Comparison of ENCODE assay signal across 9 cellular contexts in the genomic region with DNA sequence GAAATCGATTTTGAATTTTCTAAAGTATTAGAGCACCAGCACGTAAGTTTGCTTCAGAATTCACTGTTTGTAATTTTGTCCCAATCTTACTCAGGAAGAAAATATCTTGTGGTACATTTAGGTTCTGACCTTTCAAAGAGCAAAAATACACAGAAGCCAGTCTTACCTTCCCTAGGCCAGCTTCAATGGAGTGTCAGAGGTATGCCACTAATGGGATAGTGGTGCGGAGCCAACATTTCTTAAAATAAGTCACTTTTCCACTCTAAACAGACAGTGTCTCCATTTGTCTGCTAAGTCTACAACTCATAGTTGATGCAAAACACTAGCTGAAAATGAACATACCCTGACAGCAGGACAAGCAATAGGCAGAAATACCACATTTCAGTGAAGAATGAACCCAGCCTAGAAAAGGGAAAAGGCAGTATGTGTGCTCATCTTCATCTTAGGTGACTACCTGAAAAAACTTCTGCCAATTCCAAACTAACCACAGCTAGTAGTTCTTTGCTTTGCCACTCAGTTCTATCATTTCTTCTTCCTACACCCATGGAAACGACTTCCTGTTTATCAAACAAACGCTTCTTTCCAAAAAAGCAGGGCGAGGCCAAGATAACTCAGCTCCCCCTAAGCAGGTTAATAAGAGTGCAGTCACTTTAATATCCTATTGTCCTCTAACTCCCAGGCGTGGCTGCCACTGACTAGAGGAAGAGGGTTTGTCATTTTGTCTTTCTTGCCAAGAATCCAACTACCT.
DNase-seq lines count a peak whose midpoint lies in the region; ATAC-seq, FAIRE-seq and TF ChIP-seq lines count a peak whose summit lies in the region.
"Had no signal": no experiment of that assay in that cellular context is flagged by ENCODE, and none has a peak within 500 bp of the region (broad histone marks: within the 10 kb centered on the region; RNA-seq: fewer than 3 reads in every experiment).

No MANE protein-coding gene starts in this region.

- peak overlapping the region; percentile 38 for H2AFZ ChIP-seq in SU-DHL-6 (ENCODE audit: low read depth, low read length, severe bottlenecking)
- H2AFZ ChIP-seq in smooth muscle cell (ENCODE audit: low read depth) = no peak overlapping the region

- no peak for FAIRE-seq in small intestine (lab: Jason Lieb, UNC)

- no peak overlapping the region for H3K4me3 Mint-ChIP-seq in endothelial cell (ENCODE audit: unreplicated experiment)

- peak overlapping the region; percentile 88 for H3K4me2 ChIP-seq in SU-DHL-6 (ENCODE audit: low read depth, low read length, poor library complexity, severe bottlenecking)
- no peak overlapping the region for H3K4me2 ChIP-seq in smooth muscle cell

- no peaks in the 10 kb centered on the region for H3K27me3 ChIP-seq in SU-DHL-6 (ENCODE audit: low read length)
- H3K27me3 ChIP-seq in small intestine (ENCODE audit: control insufficient read depth in 2 of 2, insufficient read depth in 2 of 2, low read length in 2 of 2) = no peaks in the 10 kb centered on the region
- no peaks in the 10 kb centered on the region for H3K27me3 ChIP-seq in smooth muscle cell (ENCODE audit: low read depth)
- H3K27me3 ChIP-seq: adrenal gland had no signal

- H3K9ac ChIP-seq in SU-DHL-6 (ENCODE audit: low read length) (peak overlapping the region; percentile 54), smooth muscle cell (ENCODE audit: low read depth) (no peak overlapping the region)

- H4K20me1 ChIP-seq in SU-DHL-6 (ENCODE audit: low read depth, low read length) (no peaks in the 10 kb centered on the region), smooth muscle cell (ENCODE audit: low read depth) (peaks cover 27% of the 10 kb centered on the region)

- TF ChIP-seq CTCF in SU-DHL-6 (IDR thresholded peaks at IDR 0.05; ENCODE audit: insufficient read depth, low read length, poor library complexity, severe bottlenecking) = no peak
- TF ChIP-seq CTCF in endothelial cell (IDR thresholded peaks at IDR 0.05; ENCODE audit: unreplicated experiment) = no peak
- no peak for TF ChIP-seq CTCF in smooth muscle cell (IDR thresholded peaks at IDR 0.05; ENCODE audit: borderline replicate concordance, insufficient read depth, poor library complexity, severe bottlenecking)

- no peaks in the 10 kb centered on the region; the same call in 1 of the 2 replicates for H3K79me2 ChIP-seq in SU-DHL-6 (ENCODE audit: insufficient read depth, low read length)
- no peaks in the 10 kb centered on the region for H3K79me2 ChIP-seq in smooth muscle cell (ENCODE audit: low read depth)

- DNase-seq in endothelial cell (ENCODE audit: low spot score) (no peak), small intestine (peak; percentile 32), midbrain (lab: John Stamatoyannopoulos, UW) (no peak), smooth muscle cell (lab: John Stamatoyannopoulos, UW; ENCODE audit: unreplicated experiment) (no peak)

- peak; percentile 41 for ATAC-seq in HG02973 (IDR thresholded peaks at IDR 0.05; ENCODE audit: unreplicated experiment)
- ATAC-seq in GM18907 (IDR thresholded peaks at IDR 0.05; ENCODE audit: unreplicated experiment) = no peak
- no peak for ATAC-seq in HG03045 (IDR thresholded peaks at IDR 0.05; ENCODE audit: unreplicated experiment)

- H3K36me3 Mint-ChIP-seq in endothelial cell (ENCODE audit: low read depth, unreplicated experiment) = no peaks in the 10 kb centered on the region

- 44 to 53% (median 50%) methylated on average over 7 of the region's 7 CpGs for WGBS in small intestine, 3 donors
- WGBS in smooth muscle cell (ENCODE audit: low lambda C conversion rate) = 89% methylated on average over 7 of the region's 7 CpGs

- H3K9me3 Mint-ChIP-seq in endothelial cell (ENCODE audit: unreplicated experiment) = no peaks in the 10 kb centered on the region

- H3F3A ChIP-seq in SU-DHL-6 (ENCODE audit: insufficient read depth) (peaks cover 71% of the 10 kb centered on the region), smooth muscle cell (ENCODE audit: low read depth) (no peaks in the 10 kb centered on the region)

- H3K9me2 ChIP-seq in SU-DHL-6 (replicated peaks; ENCODE audit: insufficient read depth, low read length) = no peaks in the 10 kb centered on the region

- H3K27ac Mint-ChIP-seq in endothelial cell (ENCODE audit: unreplicated experiment) = peak overlapping the region; percentile 77

- peak overlapping the region; percentile 39 for H3K4me3 ChIP-seq in SU-DHL-6 (ENCODE audit: insufficient read depth, low read length, poor library complexity, severe bottlenecking)
- H3K4me3 ChIP-seq in small intestine (ENCODE audit: low read depth in 1 of 2, low read length in 2 of 2) = no peak overlapping the region
- H3K4me3 ChIP-seq in smooth muscle cell = no peak overlapping the region
- H3K4me3 ChIP-seq: adrenal gland had no signal

- peak overlapping the region; percentile 99 for H3K27ac ChIP-seq in SU-DHL-6 (ENCODE audit: low read depth, low read length)
- peak overlapping the region; percentile 29 to 82 for H3K27ac ChIP-seq in small intestine (ENCODE audit: low read depth in 1 of 2, low read length in 1 of 2)
- no peak overlapping the region for H3K27ac ChIP-seq in smooth muscle cell (ENCODE audit: low read depth)

- no peaks in the 10 kb centered on the region for H3K36me3 ChIP-seq in SU-DHL-6 (ENCODE audit: low read length)
- H3K36me3 ChIP-seq in small intestine (ENCODE audit: control insufficient read depth in 2 of 2, insufficient read depth in 2 of 2, low read length in 2 of 2) = peaks cover 0 to 2% of the 10 kb centered on the region in 2 donors
- no peaks in the 10 kb centered on the region for H3K36me3 ChIP-seq in smooth muscle cell (ENCODE audit: low read depth)

- H3K4me1 ChIP-seq in small intestine (ENCODE audit: control insufficient read depth in 2 of 2, insufficient read depth in 1 of 2, low read depth in 1 of 2, low read length in 1 of 2) = peaks cover 2 to 18% of the 10 kb centered on the region in 2 donors
- H3K4me1 ChIP-seq in smooth muscle cell (ENCODE audit: low read depth) = peaks cover 7% of the 10 kb centered on the region

- peaks cover 8% of the 10 kb centered on the region for H3K4me1 Mint-ChIP-seq in endothelial cell (ENCODE audit: unreplicated experiment)

- H3K27me3 Mint-ChIP-seq in endothelial cell (ENCODE audit: unreplicated experiment) = no peaks in the 10 kb centered on the region

- H3K9me3 ChIP-seq in SU-DHL-6 (ENCODE audit: insufficient read depth, low read length) (no peaks in the 10 kb centered on the region), small intestine (ENCODE audit: control insufficient read depth, low read depth) (no peaks in the 10 kb centered on the region), smooth muscle cell (replicated peaks; ENCODE audit: low read depth) (no peaks in the 10 kb centered on the region)
- H3K9me3 ChIP-seq: adrenal gland had no signal
